Comparison of ENCODE assay signal across 29 cellular contexts in genomic region chr14:95208598-95208997, GRCh38.
"Had no signal": no experiment of that assay in that cellular context is flagged by ENCODE, and none has a peak within 500 bp of the region (broad histone marks: within the 10 kb centered on the region; RNA-seq: fewer than 3 reads in every experiment).

No MANE protein-coding gene starts in this region.

- H3K27me3 Mint-ChIP-seq: dendritic cell treated with granulocyte-macrophage colony-stimulating factor and Interleukin-4, amounts not matched to agents 40 ng/mL and 50 ng/mL, for 4 days; stimulated activated naive CD8-positive, alpha-beta T cell treated with anti-CD3 and anti-CD28 coated beads, Interleukin-15, amount 100 ng/mL, for 72 hours; type B pancreatic cell had no signal

- H3K4me1 Mint-ChIP-seq: stimulated activated naive CD8-positive, alpha-beta T cell treated with anti-CD3 and anti-CD28 coated beads, Interleukin-15, amount 100 ng/mL, for 72 hours had no signal

- H3K4me3 Mint-ChIP-seq: dendritic cell treated with granulocyte-macrophage colony-stimulating factor and Interleukin-4, amounts not matched to agents 40 ng/mL and 50 ng/mL, for 4 days; mesothelial cell of epicardium; naive thymus-derived CD4-positive, alpha-beta T cell; nephron; stimulated activated naive CD8-positive, alpha-beta T cell treated with anti-CD3 and anti-CD28 coated beads, Interleukin-15, amount 100 ng/mL, for 72 hours; type B pancreatic cell had no signal

- H3K27ac ChIP-seq: colonic mucosa, esophagus muscularis mucosa, foreskin keratinocyte, gastroesophageal sphincter, heart right ventricle, left lung, ovary, psoas muscle, thyroid gland had no signal

- H3K27me3 ChIP-seq: colonic mucosa, esophagus muscularis mucosa, foreskin keratinocyte, gastroesophageal sphincter, left lung, ovary, thyroid gland had no signal

- H3K27ac Mint-ChIP-seq: dendritic cell treated with granulocyte-macrophage colony-stimulating factor and Interleukin-4, amounts not matched to agents 40 ng/mL and 50 ng/mL, for 4 days; mesothelial cell of epicardium; naive thymus-derived CD4-positive, alpha-beta T cell; stimulated activated naive CD8-positive, alpha-beta T cell treated with anti-CD3 and anti-CD28 coated beads, Interleukin-15, amount 100 ng/mL, for 72 hours; type B pancreatic cell had no signal

- H3K4me3 ChIP-seq: colonic mucosa, esophagus muscularis mucosa, gastroesophageal sphincter, heart right ventricle, left lung, mucosa of descending colon, ovary, psoas muscle, thyroid gland had no signal

- H3K36me3 ChIP-seq: ovary had no signal

- H3K9me3 ChIP-seq: colonic mucosa, mucosa of descending colon, ovary, thyroid gland had no signal

- H3K4me1 ChIP-seq: colonic mucosa, esophagus muscularis mucosa, foreskin keratinocyte, gastroesophageal sphincter, heart right ventricle, left lung, psoas muscle had no signal

- DNase-seq: colonic mucosa; effector memory CD4-positive, alpha-beta T cell; foreskin keratinocyte; heart right ventricle; hippocampal formation; left cardiac atrium; left lung; mesenchymal stem cell; mucosa of descending colon; naive thymus-derived CD4-positive, alpha-beta T cell; nucleus accumbens; ovary; posterior cingulate gyrus; psoas muscle; right cardiac atrium; small intestine; stimulated activated CD4-positive, alpha-beta T cell treated with anti-CD3 and anti-CD28 coated beads, Interleukin-12 subunit alpha, Interleukin-12 subunit beta, amount 100 ng/mL, for 4 hours; stimulated activated CD4-positive, alpha-beta T cell treated with anti-CD3 and anti-CD28 coated beads, Interleukin-1b, Interleukin-23, amount 100 ng/mL, for 48 hours; stimulated activated CD4-positive, alpha-beta T cell treated with anti-CD3 and anti-CD28 coated beads, Interleukin-4, amount 100 ng/mL, for 1 hour; stimulated activated CD8-positive, alpha-beta memory T cell treated with anti-CD3 and anti-CD28 coated beads, Interleukin-4, amount 100 ng/mL, for 48 hours; stimulated activated naive CD4-positive, alpha-beta T cell; stimulated activated naive CD8-positive, alpha-beta T cell treated with anti-CD3 and anti-CD28 coated beads, Interleukin-15, amount 100 ng/mL, for 72 hours had no signal

- ATAC-seq: foreskin keratinocyte; gastroesophageal sphincter; heart right ventricle; left cardiac atrium; left lung; mucosa of descending colon; naive thymus-derived CD4-positive, alpha-beta T cell; psoas muscle; right cardiac atrium; stimulated activated naive CD8-positive, alpha-beta T cell treated with anti-CD3 and anti-CD28 coated beads, Interleukin-15, amount 100 ng/mL, for 72 hours had no signal
